In the genomic region with DNA sequence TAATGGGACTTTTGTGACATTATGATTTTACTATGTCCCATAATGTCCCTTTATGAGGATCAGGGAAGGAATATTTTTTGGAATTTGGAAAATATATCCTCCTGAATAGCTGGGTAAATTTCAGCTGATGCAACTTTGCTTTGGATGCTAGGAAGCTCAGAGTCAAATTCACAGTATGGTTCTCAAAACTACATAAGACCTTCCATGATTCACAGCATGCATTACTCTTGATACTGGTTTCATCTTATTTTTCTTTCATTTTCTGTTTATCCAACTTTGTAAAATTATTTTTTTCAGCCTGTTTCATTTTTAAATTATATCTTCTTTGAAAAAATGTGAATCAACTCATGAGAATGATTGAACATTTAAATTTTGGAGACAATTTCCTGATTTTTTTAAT, we compare ENCODE assay signal across 20 cellular contexts.
"Had no signal": no experiment of that assay in that cellular context is flagged by ENCODE, and none has a peak within 500 bp of the region (broad histone marks: within the 10 kb centered on the region; RNA-seq: fewer than 3 reads in every experiment).

No MANE protein-coding gene starts in this region.

- ATAC-seq: left lobe of liver; naive thymus-derived CD4-positive, alpha-beta T cell; psoas muscle; right lobe of liver; stimulated activated effector memory CD8-positive, alpha-beta T cell treated with anti-CD3 and anti-CD28 coated beads, Interleukin-12 subunit alpha, Interleukin-12 subunit beta, amount 100 ng/mL, for 72 hours; stimulated activated naive CD8-positive, alpha-beta T cell treated with anti-CD3 and anti-CD28 coated beads, Interleukin-15, Interleukin-2, amounts not matched to agents 100 U/mL and 50 U/mL, for 24 hours had no signal

- H3K4me1 Mint-ChIP-seq: nephron progenitor cell had no signal

- DNase-seq: dorsolateral prefrontal cortex; effector CD8-positive, alpha-beta T cell; foreskin melanocyte; head of caudate nucleus; hypothalamus; islet precursor cell; mammary epithelial cell; nephron progenitor cell; psoas muscle; retina; right lobe of liver; stimulated activated CD4-positive, alpha-beta T cell treated with anti-CD3 and anti-CD28 coated beads, Interleukin-4, amount 100 ng/mL, for 1 hour; stimulated activated CD8-positive, alpha-beta memory T cell treated with anti-CD3 and anti-CD28 coated beads, Interleukin-4, amount 100 ng/mL, for 48 hours; stimulated activated naive CD8-positive, alpha-beta T cell treated with anti-CD3 and anti-CD28 coated beads, Interleukin-15, Interleukin-2, amounts not matched to agents 100 U/mL and 50 U/mL, for 24 hours; thyroid gland had no signal

- H3K36me3 Mint-ChIP-seq: stimulated activated effector memory CD8-positive, alpha-beta T cell treated with anti-CD3 and anti-CD28 coated beads, Interleukin-12 subunit alpha, Interleukin-12 subunit beta, amount 100 ng/mL, for 72 hours; type B pancreatic cell had no signal

- H3K27me3 ChIP-seq: right lobe of liver, suprapubic skin, thyroid gland had no signal

- H3K9me3 ChIP-seq: suprapubic skin, thyroid gland had no signal

- H3K4me3 Mint-ChIP-seq: nephron progenitor cell; stimulated activated effector memory CD8-positive, alpha-beta T cell treated with anti-CD3 and anti-CD28 coated beads, Interleukin-12 subunit alpha, Interleukin-12 subunit beta, amount 100 ng/mL, for 72 hours; type B pancreatic cell had no signal

- H3K27ac Mint-ChIP-seq: nephron progenitor cell, type B pancreatic cell had no signal

- H3K4me1 ChIP-seq: psoas muscle, right lobe of liver, suprapubic skin, thyroid gland had no signal

- H3K36me3 ChIP-seq: right lobe of liver, suprapubic skin, thyroid gland had no signal

- H3K27ac ChIP-seq: dorsolateral prefrontal cortex, psoas muscle, right lobe of liver, suprapubic skin, thyroid gland had no signal

- H3K27me3 Mint-ChIP-seq: type B pancreatic cell had no signal

- H3K4me3 ChIP-seq: dorsolateral prefrontal cortex, psoas muscle, right lobe of liver, suprapubic skin, thyroid gland had no signal
